In the genomic region with DNA sequence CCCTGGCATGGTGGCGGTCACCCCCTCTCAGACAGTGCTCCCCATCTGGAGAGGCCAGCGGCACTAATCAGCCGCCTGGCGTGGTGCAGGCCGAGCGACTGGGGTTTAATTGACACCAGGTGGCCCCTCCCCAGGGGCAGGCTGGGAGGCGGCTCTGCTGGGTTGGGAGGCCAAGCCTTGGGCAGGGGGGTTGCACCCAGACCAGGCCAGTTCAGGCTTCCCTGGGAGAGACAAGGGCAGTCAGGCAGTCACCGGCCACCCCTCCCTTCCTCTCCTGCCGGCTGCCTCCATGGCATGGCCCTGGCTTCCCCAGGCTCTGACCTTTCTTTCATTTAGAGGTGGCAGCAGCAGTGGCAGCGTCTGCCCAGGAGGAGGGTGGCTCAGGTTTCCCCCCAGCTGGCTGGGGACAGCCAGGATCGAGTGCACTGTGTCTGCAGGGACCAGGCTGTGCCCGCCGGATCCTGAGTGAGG, we compare ENCODE assay signal across 20 cellular contexts.
DNase-seq lines count a peak whose midpoint lies in the region; ATAC-seq lines count a peak whose summit lies in the region.
"Had no signal": no experiment of that assay in that cellular context is flagged by ENCODE, and none has a peak within 500 bp of the region (broad histone marks: within the 10 kb centered on the region; RNA-seq: fewer than 3 reads in every experiment).

No MANE protein-coding gene starts in this region.

- H3K27me3 ChIP-seq in layer of hippocampus (ENCODE audit: control insufficient read depth, insufficient read depth, low read length), result no peaks in the 10 kb centered on the region
- H3K27me3 ChIP-seq: vagina had no signal

- no peak overlapping the region for H3K4me3 Mint-ChIP-seq in stimulated activated naive CD8-positive, alpha-beta T cell treated with anti-CD3 and anti-CD28 coated beads, Interleukin-15, amount 100 ng/mL, for 72 hours
- H3K4me3 Mint-ChIP-seq: activated CD4-positive, alpha-beta T cell treated with anti-CD3 and anti-CD28 coated beads for 36 hours; CD8-positive, alpha-beta T cell; naive thymus-derived CD4-positive, alpha-beta T cell; stimulated activated memory B cell treated with anti-CD40 and anti-IgM and Interleukin-4, amounts not matched to agents 10 μg/mL and 1 μg/mL and 100 μg/mL, for 72 hours had no signal

- no peaks in the 10 kb centered on the region for H3K27me3 Mint-ChIP-seq in stimulated activated naive CD8-positive, alpha-beta T cell treated with anti-CD3 and anti-CD28 coated beads, Interleukin-15, amount 100 ng/mL, for 72 hours
- H3K27me3 Mint-ChIP-seq: stimulated activated memory B cell treated with anti-CD40 and anti-IgM and Interleukin-4, amounts not matched to agents 10 μg/mL and 1 μg/mL and 100 μg/mL, for 72 hours had no signal

- H3K27ac Mint-ChIP-seq in stimulated activated naive CD8-positive, alpha-beta T cell treated with anti-CD3 and anti-CD28 coated beads, Interleukin-15, amount 100 ng/mL, for 72 hours, result no peak overlapping the region
- H3K27ac Mint-ChIP-seq: activated CD4-positive, alpha-beta T cell treated with anti-CD3 and anti-CD28 coated beads for 36 hours; CD8-positive, alpha-beta T cell; naive thymus-derived CD4-positive, alpha-beta T cell; stimulated activated memory B cell treated with anti-CD40 and anti-IgM and Interleukin-4, amounts not matched to agents 10 μg/mL and 1 μg/mL and 100 μg/mL, for 72 hours had no signal

- H3K9me3 Mint-ChIP-seq in stimulated activated naive CD8-positive, alpha-beta T cell treated with anti-CD3 and anti-CD28 coated beads, Interleukin-15, amount 100 ng/mL, for 72 hours, result no peaks in the 10 kb centered on the region
- H3K9me3 Mint-ChIP-seq: CD8-positive, alpha-beta T cell; stimulated activated memory B cell treated with anti-CD40 and anti-IgM and Interleukin-4, amounts not matched to agents 10 μg/mL and 1 μg/mL and 100 μg/mL, for 72 hours had no signal

- no peaks in the 10 kb centered on the region for H3K4me1 Mint-ChIP-seq in stimulated activated naive CD8-positive, alpha-beta T cell treated with anti-CD3 and anti-CD28 coated beads, Interleukin-15, amount 100 ng/mL, for 72 hours
- H3K4me1 Mint-ChIP-seq: activated CD4-positive, alpha-beta T cell treated with anti-CD3 and anti-CD28 coated beads for 36 hours; naive thymus-derived CD4-positive, alpha-beta T cell; stimulated activated memory B cell treated with anti-CD40 and anti-IgM and Interleukin-4, amounts not matched to agents 10 μg/mL and 1 μg/mL and 100 μg/mL, for 72 hours had no signal

- DNase-seq in stimulated activated naive CD8-positive, alpha-beta T cell treated with anti-CD3 and anti-CD28 coated beads, Interleukin-15, amount 100 ng/mL, for 72 hours, result no peak
- DNase-seq in stimulated activated naive CD8-positive, alpha-beta T cell treated with anti-CD3 and anti-CD28 coated beads, Interleukin-15, Interleukin-2, amounts not matched to agents 100 U/mL and 50 U/mL, for 24 hours, result no peak
- DNase-seq in ecto neural progenitor cell (ENCODE audit: low spot score) (peak; percentile 66), cerebellum (ENCODE audit: low spot score) (no peak)
- DNase-seq in stimulated activated naive CD4-positive, alpha-beta T cell (lab: John Stamatoyannopoulos, UW), result no peak
- DNase-seq in stimulated activated naive CD4-positive, alpha-beta T cell treated with Interleukin-2 at 50 U/mL for 16 hours (lab: John Stamatoyannopoulos, UW), result no peak
- DNase-seq: activated CD4-positive, alpha-beta T cell treated with anti-CD3 and anti-CD28 coated beads for 36 hours; activated CD8-positive, alpha-beta memory T cell treated with anti-CD3 and anti-CD28 coated beads, Interleukin-2, amount 50 U/mL, for 48 hours; activated gamma-delta T cell; amniotic stem cell; CD8-positive, alpha-beta T cell; naive thymus-derived CD4-positive, alpha-beta T cell; NCI-H1105 treated with DMSO at 0.1 percent for 48 hours; NCI-H446; spleen; T-helper 9 cell had no signal

- peak overlapping the region; percentile 18 for H3K27ac ChIP-seq in layer of hippocampus (ENCODE audit: low read depth, low read length)
- H3K27ac ChIP-seq: spleen, vagina had no signal

- peak; percentile 26 for ATAC-seq in stimulated activated naive CD8-positive, alpha-beta T cell treated with anti-CD3 and anti-CD28 coated beads, Interleukin-15, amount 100 ng/mL, for 72 hours
- ATAC-seq in stimulated activated naive CD8-positive, alpha-beta T cell treated with anti-CD3 and anti-CD28 coated beads, Interleukin-15, Interleukin-2, amounts not matched to agents 100 U/mL and 50 U/mL, for 24 hours, result no peak
- no peak for ATAC-seq in HG03159 (IDR thresholded peaks at IDR 0.05; ENCODE audit: unreplicated experiment)
- ATAC-seq: activated CD4-positive, alpha-beta T cell treated with anti-CD3 and anti-CD28 coated beads for 36 hours; CD8-positive, alpha-beta T cell; naive thymus-derived CD4-positive, alpha-beta T cell had no signal
